1 cellular context compared by ENCODE assay signal in genomic region chr7:78015574-78016260, GRCh38.
TF ChIP-seq lines count a peak whose summit lies in the region.

No MANE protein-coding gene starts in this region.

TF ChIP-seq in K562, 482 proteins besides CTCF, POLR2A, EP300 and RAD21 (continued from another document):
- TF ChIP-seq, protein P1, sequence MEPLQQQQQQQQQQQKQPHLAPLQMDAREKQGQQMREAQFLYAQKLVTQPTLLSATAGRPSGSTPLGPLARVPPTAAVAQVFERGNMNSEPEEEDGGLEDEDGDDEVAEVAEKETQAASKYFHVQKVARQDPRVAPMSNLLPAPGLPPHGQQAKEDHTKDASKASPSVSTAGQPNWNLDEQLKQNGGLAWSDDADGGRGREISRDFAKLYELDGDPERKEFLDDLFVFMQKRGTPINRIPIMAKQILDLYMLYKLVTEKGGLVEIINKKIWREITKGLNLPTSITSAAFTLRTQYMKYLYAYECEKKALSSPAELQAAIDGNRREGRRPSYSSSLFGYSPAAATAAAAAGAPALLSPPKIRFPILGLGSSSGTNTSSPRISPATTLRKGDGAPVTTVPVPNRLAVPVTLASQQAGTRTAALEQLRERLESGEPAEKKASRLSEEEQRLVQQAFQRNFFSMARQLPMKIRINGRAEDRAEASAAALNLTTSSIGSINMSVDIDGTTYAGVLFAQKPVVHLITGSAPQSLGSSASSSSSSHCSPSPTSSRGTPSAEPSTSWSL (CRISPR knock-in tag; IDR thresholded peaks at IDR 0.05; ENCODE audit: borderline replicate concordance) = no peak
- TF ChIP-seq NFIC (IDR thresholded peaks at IDR 0.05) (peak; percentile 69), ZBTB1 (CRISPR knock-in tag; IDR thresholded peaks at IDR 0.05; ENCODE audit: borderline replicate concordance, low read depth) (no peak), FUS (optimal IDR thresholded peaks at IDR 0.05; ENCODE audit: low read depth, low read length) (no peak), ZNF586 (CRISPR knock-in tag; conservative IDR thresholded peaks at IDR 0.05) (no peak)
TF ChIP-seq in K562: peak in this region for 4.
